13 cellular contexts compared by ENCODE assay signal in genomic region chr15:77992356-77993222, GRCh38.
A peak's percentile ranks its signal among the peaks of the same experiment; 100 is the strongest.
DNase-seq lines count a peak whose midpoint lies in the region; ATAC-seq, FAIRE-seq and TF ChIP-seq lines count a peak whose summit lies in the region.
"Had no signal": no experiment of that assay in that cellular context is flagged by ENCODE, and none has a peak within 500 bp of the region (broad histone marks: within the 10 kb centered on the region; RNA-seq: fewer than 3 reads in every experiment).

No MANE protein-coding gene starts in this region.

- no peaks in the 10 kb centered on the region for H3K27me3 ChIP-seq in DOHH2 (ENCODE audit: control insufficient read depth, low read length)
- H3K27me3 ChIP-seq in GM12878 (replicated peaks in 1 of 2; ENCODE audit: control insufficient read depth in 2 of 2, insufficient read depth in 2 of 2, low read length in 1 of 2) = no peaks in the 10 kb centered on the region
- H3K27me3 ChIP-seq in HepG2 (ENCODE audit: control insufficient read depth in 1 of 2, insufficient read depth in 2 of 2, low read length in 2 of 2) = 0 out of 5 replicates have a peak, but pooled peaks cover 2 to 8% of the 10 kb centered on the region in 2 experiments
- no peaks in the 10 kb centered on the region for H3K27me3 ChIP-seq in spleen (replicated peaks in 1 of 7)
- H3K27me3 ChIP-seq: neural progenitor cell had no signal

- no peak for TF ChIP-seq EP300 in GM12878 (IDR thresholded peaks at IDR 0.05; ENCODE audit: borderline replicate concordance in 1 of 2, control insufficient read depth in 1 of 2, low read depth in 2 of 2, low read length in 2 of 2)
- no peak for TF ChIP-seq EP300 in HepG2 (IDR thresholded peaks at IDR 0.05; ENCODE audit: low read depth in 2 of 2, low read length in 2 of 2)
- no peak for TF ChIP-seq EP300 in HepG2 (CRISPR knock-in tag; IDR thresholded peaks at IDR 0.05; ENCODE audit: borderline replicate concordance)

- POLR2A ChIA-PET in GM12878 (lab: Charles Lee) = no interaction called here
- POLR2A ChIA-PET in HepG2 (lab: Yijun Ruan, JAX) = no interaction called here

- H3K79me2 ChIP-seq in DOHH2 (ENCODE audit: control insufficient read depth, low read length) (no peaks in the 10 kb centered on the region), GM12878 (ENCODE audit: control insufficient read depth, insufficient read depth, low read length) (no peaks in the 10 kb centered on the region), HepG2 (ENCODE audit: insufficient read depth, low read length) (no peaks in the 10 kb centered on the region)

- peaks cover 11% of the 10 kb centered on the region; the same call in 1 of the 2 replicates for H4K20me1 ChIP-seq in DOHH2 (ENCODE audit: control insufficient read depth, insufficient read depth, low read depth, low read length)
- no peaks in the 10 kb centered on the region for H4K20me1 ChIP-seq in GM12878 (ENCODE audit: control insufficient read depth, insufficient read depth)
- no peaks in the 10 kb centered on the region for H4K20me1 ChIP-seq in HepG2 (ENCODE audit: insufficient read depth, low read length)

- RAD21 ChIA-PET in GM12878 (lab: Charles Lee; ENCODE audit: unreplicated experiment) = no interaction called here

- peak; percentile 74 for DNase-seq in GM12878 (ENCODE audit: low read depth, low spot score)
- DNase-seq in HepG2 (ENCODE audit: low spot score) = no peak
- DNase-seq in spleen = peak; percentile 72
- no peak for DNase-seq in T1000 (lab: John Stamatoyannopoulos, UW)
- no peak for DNase-seq in SHP77 (lab: John Stamatoyannopoulos, UW)
- DNase-seq: Caco-2, NCI-H524, T-cell had no signal

- H3K9ac ChIP-seq in GM12878 (ENCODE audit: control insufficient read depth, insufficient read depth, low read length) = no peak overlapping the region
- no peak overlapping the region for H3K9ac ChIP-seq in HepG2 (ENCODE audit: insufficient read depth, low read depth, low read length)
- H3K9ac ChIP-seq: neural progenitor cell had no signal

- H3K27ac ChIP-seq in DOHH2 (ENCODE audit: low read depth, low read length) = 0 out of 2 replicates have a peak overlapping the region, but pooled peaks have one; percentile 69
- H3K27ac ChIP-seq in GM12878 (ENCODE audit: control insufficient read depth, insufficient read depth) = no peak overlapping the region
- H3K27ac ChIP-seq in HepG2 (ENCODE audit: extremely low read length, insufficient read depth, low read length) = peak overlapping the region; percentile 22
- peak overlapping the region in 6 of 8 donors; percentile 26 to 80 (median 72) for H3K27ac ChIP-seq in spleen
- H3K27ac ChIP-seq: neural progenitor cell had no signal

- ATAC-seq in GM12878 = no peak
- ATAC-seq in HepG2 = peak; percentile 3; the same call in 2 of the 3 replicates
- no peak for ATAC-seq in HG02885 (IDR thresholded peaks at IDR 0.05; ENCODE audit: poor library complexity, unreplicated experiment)
- ATAC-seq in HG03280 (IDR thresholded peaks at IDR 0.05; ENCODE audit: unreplicated experiment) = no peak
- ATAC-seq: T-cell had no signal

- in situ Hi-C loops in GM12878 (cut with MboI) (no loop called here), HepG2 (cut with HindIII; ENCODE audit: extremely low pct_ligation_motif_present, low pct_unique_long_range_greater_than_20kb) (no loop called here)

- no peaks in the 10 kb centered on the region for H3K9me2 ChIP-seq in DOHH2 (replicated peaks; ENCODE audit: control insufficient read depth, low read length)

- TF ChIP-seq CTCF in DOHH2 (IDR thresholded peaks at IDR 0.05; ENCODE audit: low read depth, low read length, poor library complexity, severe bottlenecking) = no peak
- TF ChIP-seq CTCF in GM12878 (IDR thresholded peaks at IDR 0.05 in 2 of 3, conservative IDR thresholded peaks at IDR 0.05 in 1 of 3; ENCODE audit: control insufficient read depth in 2 of 3, extremely low read depth in 1 of 3, insufficient read depth in 1 of 3, low read depth in 3 of 3, low read length in 3 of 3) = no peak
- TF ChIP-seq CTCF in HepG2 (CRISPR knock-in tag; IDR thresholded peaks at IDR 0.05) = no peak
- no peak for TF ChIP-seq CTCF in spleen (IDR thresholded peaks at IDR 0.05 in 8 of 11, conservative IDR thresholded peaks at IDR 0.05 in 3 of 11)

- CTCF ChIA-PET in GM12878 (lab: Yijun Ruan, JAX) (interaction anchor here (1.7 to 2.0 kb wide), 2 partner anchors 33 to 116 kb away, joined by 8 read pairs; no protein-coding TSS in a partner anchor), HepG2 (lab: Yijun Ruan, JAX; ENCODE audit: low intra/inter-chr PET ratio, low total read pairs) (no interaction called here)

- TF ChIP-seq RAD21 in GM12878 (IDR thresholded peaks at IDR 0.05; ENCODE audit: insufficient read depth, low read depth, low read length) (no peak), HepG2 (CRISPR knock-in tag; IDR thresholded peaks at IDR 0.05) (no peak)

- H3K36me3 ChIP-seq in DOHH2 (ENCODE audit: control insufficient read depth, low read length) = no peaks in the 10 kb centered on the region
- H3K36me3 ChIP-seq in GM12878 (ENCODE audit: control insufficient read depth in 2 of 2, insufficient read depth in 2 of 2, low read length in 1 of 2) = no peaks in the 10 kb centered on the region; a peak in 2 of 4 replicates
- H3K36me3 ChIP-seq in HepG2 (replicated peaks in 1 of 2; ENCODE audit: control insufficient read depth in 1 of 2, insufficient read depth in 2 of 2, low read length in 2 of 2) = peaks cover 0 to 3% of the 10 kb centered on the region in 2 experiments; a peak in 1 of 5 replicates
- H3K36me3 ChIP-seq in spleen = peaks cover 0 to 50% (median 12%) of the 10 kb centered on the region in 6 donors
- H3K36me3 ChIP-seq: neural progenitor cell had no signal

- intact Hi-C loops in GM12878 (cut with micrococcal nuclease; ENCODE audit: unreplicated experiment) (no loop called here), HepG2 (cut with micrococcal nuclease; ENCODE audit: unreplicated experiment) (loop anchor here (2.0 kb wide), 1 partner anchor 26 kb away; no protein-coding TSS in a partner anchor), spleen (cut with DNase I; ENCODE audit: low total_unique reads) (no loop called here)

- 91% methylated on average over 24 of the region's 28 CpGs for WGBS in GM12878 (ENCODE audit: insufficient coverage, insufficient replicate concordance, low lambda C conversion rate, missing lambda C conversion rate)
- 91% methylated on average over 21 of the region's 28 CpGs for WGBS in HepG2 (ENCODE audit: low lambda C conversion rate)
- WGBS in spleen, 5 donors = 70 to 90% (median 77%) methylated on average over 15 to 26 of the region's 28 CpGs

- FAIRE-seq in GM12878 (lab: Jason Lieb, UNC) = no peak
- FAIRE-seq in HepG2 (lab: Jason Lieb, UNC) = no peak
- FAIRE-seq: colon had no signal

- H3F3A ChIP-seq in DOHH2 (ENCODE audit: control insufficient read depth, insufficient read depth) = 0 out of 2 replicates have a peak, but pooled peaks cover 3% of the 10 kb centered on the region

- SMC1A ChIA-PET in GM12878 (lab: Charles Lee; ENCODE audit: uncharacterized antibody, unreplicated experiment) = interaction anchor here (1.1 kb wide), 1 partner anchor 42 kb away, joined by 3 read pairs; no protein-coding TSS in a partner anchor

- BruUV-seq in GM12878 (replicated peaks; lab: Mats Ljungman, UMichigan) (no TSS peak), HepG2 (replicated peaks; lab: Mats Ljungman, UMichigan) (no TSS peak)

- H2AFZ ChIP-seq in GM12878 (ENCODE audit: control insufficient read depth, low read depth, low read length) = no peak overlapping the region
- no peak overlapping the region for H2AFZ ChIP-seq in HepG2 (ENCODE audit: low read length)
- H2AFZ ChIP-seq: neural progenitor cell had no signal

- H3K4me2 ChIP-seq in DOHH2 (ENCODE audit: low read length) (no peak overlapping the region), GM12878 (ENCODE audit: control insufficient read depth, insufficient read depth) (no peak overlapping the region), HepG2 (ENCODE audit: low read depth, low read length) (0 out of 2 replicates have a peak overlapping the region, but pooled peaks have one; percentile 12)
- H3K4me2 ChIP-seq: neural progenitor cell had no signal

- H3K9me3 ChIP-seq in DOHH2 (ENCODE audit: control insufficient read depth, insufficient read depth, low read length) (no peaks in the 10 kb centered on the region), GM12878 (replicated peaks; ENCODE audit: control insufficient read depth, insufficient read depth, low read length) (no peaks in the 10 kb centered on the region), HepG2 (ENCODE audit: low read length) (no peaks in the 10 kb centered on the region), spleen (no peaks in the 10 kb centered on the region)
- H3K9me3 ChIP-seq: Caco-2 had no signal

- no peak overlapping the region for H3K4me3 ChIP-seq in DOHH2 (ENCODE audit: low read length)
- no peak overlapping the region for H3K4me3 ChIP-seq in GM12878
- H3K4me3 ChIP-seq in HepG2 (replicated peaks in 1 of 3; ENCODE audit: insufficient read depth in 1 of 3, low read depth in 2 of 3, low read length in 3 of 3) = no peak overlapping the region
- H3K4me3 ChIP-seq in spleen = no peak overlapping the region
- H3K4me3 ChIP-seq: neural progenitor cell had no signal

- TF ChIP-seq POLR2A in GM12878 (IDR thresholded peaks at IDR 0.05; ENCODE audit: low read depth, low read length) (no peak), HepG2 (IDR thresholded peaks at IDR 0.05; ENCODE audit: insufficient read depth in 1 of 2, low read depth in 2 of 2, low read length in 2 of 2) (no peak), spleen (IDR thresholded peaks at IDR 0.05) (no peak)

- peaks cover 49% of the 10 kb centered on the region for H3K4me1 ChIP-seq in DOHH2 (ENCODE audit: control insufficient read depth, low read length)
- H3K4me1 ChIP-seq in GM12878 (ENCODE audit: control insufficient read depth, insufficient read depth, low read length) = peaks cover 27% of the 10 kb centered on the region
- H3K4me1 ChIP-seq in HepG2 (ENCODE audit: insufficient read depth, low read length) = peaks cover 28% of the 10 kb centered on the region
- H3K4me1 ChIP-seq in spleen = peaks cover 25 to 82% (median 49%) of the 10 kb centered on the region in 6 donors
- H3K4me1 ChIP-seq: Caco-2 had no signal

TF ChIP-seq in GM12878, 131 proteins besides CTCF, POLR2A, EP300 and RAD21 (continues in another document):
- no peak for TF ChIP-seq NRF1 (conservative IDR thresholded peaks at IDR 0.05; ENCODE audit: low read depth, low read length)

TF ChIP-seq in HepG2, 621 proteins besides CTCF, POLR2A, EP300 and RAD21:
- TF ChIP-seq ZNF326 (CRISPR knock-in tag; IDR thresholded peaks at IDR 0.05; ENCODE audit: borderline replicate concordance) (no peak), RCOR2 (CRISPR knock-in tag; IDR thresholded peaks at IDR 0.05) (no peak), ZFAT (CRISPR knock-in tag; conservative IDR thresholded peaks at IDR 0.05) (no peak), ZNF382 (CRISPR knock-in tag; IDR thresholded peaks at IDR 0.05; ENCODE audit: borderline replicate concordance) (no peak), ZFP1 (CRISPR knock-in tag; IDR thresholded peaks at IDR 0.05) (no peak), MTF1 (CRISPR knock-in tag; IDR thresholded peaks at IDR 0.05) (no peak), HNRNPL (IDR thresholded peaks at IDR 0.05; ENCODE audit: low read depth, low read length) (0 out of 2 replicates have a peak, but pooled peaks have one; percentile 28), PCBP1 (IDR thresholded peaks at IDR 0.05; ENCODE audit: borderline replicate concordance, low read depth, low read length) (0 out of 2 replicates have a peak, but pooled peaks have one; percentile 38)

Comparison
In these comparisons a context has a peak if more than half of its experiments do, and no peak if none do; other contexts are left out.
1. DNase-seq: peak in GM12878 (single experiment) and spleen (single experiment); none in HepG2 (single experiment), T1000 (single experiment) and SHP77 (0 of 2).